1 cellular context compared by ENCODE assay signal in genomic region chr3:12345141-12345561, GRCh38.
TF ChIP-seq lines count a peak whose summit lies in the region.

No MANE protein-coding gene starts in this region.

TF ChIP-seq in HEK293, 187 proteins besides CTCF, POLR2A, EP300 and RAD21 (continued from another document):
- TF ChIP-seq ZNF10 (tag by site-specific recombination; IDR thresholded peaks at IDR 0.05), result 0 out of 2 replicates have a peak, but pooled peaks have one; percentile 46
- TF ChIP-seq ZIC2 (tag by site-specific recombination; IDR thresholded peaks at IDR 0.05), result no peak
- TF ChIP-seq GLI2 (tag by site-specific recombination; IDR thresholded peaks at IDR 0.05; ENCODE audit: borderline replicate concordance, low read depth), result 0 out of 2 replicates have a peak, but pooled peaks have one; percentile 9
- peak; percentile 49; the same call in 1 of the 2 replicates for TF ChIP-seq SP3 (tag by site-specific recombination; IDR thresholded peaks at IDR 0.05)
- TF ChIP-seq ZNF248 (tag by site-specific recombination; IDR thresholded peaks at IDR 0.05), result no peak
- 0 out of 2 replicates have a peak, but pooled peaks have one; percentile 24 for TF ChIP-seq ZNF394 (tag by site-specific recombination; IDR thresholded peaks at IDR 0.05; ENCODE audit: borderline replicate concordance)
- peak; percentile 62; the same call in 1 of the 2 replicates for TF ChIP-seq ZNF184 (tag by site-specific recombination; IDR thresholded peaks at IDR 0.05)
